In genomic region chr20:64279826-64280459, GRCh38 we compare ENCODE assay signal across 23 cellular contexts.
"Had no signal": no experiment of that assay in that cellular context is flagged by ENCODE, and none has a peak within 500 bp of the region (broad histone marks: within the 10 kb centered on the region; RNA-seq: fewer than 3 reads in every experiment).

No MANE protein-coding gene starts in this region.

- H3K9me3 ChIP-seq: body of pancreas, gastrocnemius medialis, testis had no signal

- H3K4me3 Mint-ChIP-seq: activated CD4-positive, alpha-beta memory T cell treated with anti-CD3 and anti-CD28 coated beads, Interleukin-2, amount 10 ng/mL, durations not matched to agents 7 days and 5 days; activated naive CD8-positive, alpha-beta T cell treated with anti-CD3 and anti-CD28 coated beads for 36 hours; activated T-helper 1 cell treated with anti-CD3 and anti-CD28 coated beads, Interleukin-12 subunit alpha, Interleukin-12 subunit beta, Interleukin-2, Interleukin-4 antibody, amounts not matched to agents 30 ng/mL and 10 ng/mL and 1 ng/mL, durations not matched to agents 14 hours and 24 hours and 36 hours; memory B cell; naive B cell; neural progenitor cell; type B pancreatic cell had no signal

- H3K4me1 Mint-ChIP-seq: neural progenitor cell had no signal

- H3K9ac ChIP-seq: neural progenitor cell had no signal

- DNase-seq: activated CD4-positive, alpha-beta memory T cell treated with anti-CD3 and anti-CD28 coated beads, Interleukin-2, amount 10 ng/mL, durations not matched to agents 7 days and 5 days; activated CD4-positive, alpha-beta T cell treated with anti-CD3 and anti-CD28 coated beads for 48 hours; activated CD4-positive, CD25-positive, alpha-beta regulatory T cell; activated naive CD4-positive, alpha-beta T cell; activated naive CD8-positive, alpha-beta T cell treated with anti-CD3 and anti-CD28 coated beads for 36 hours; body of pancreas; central memory CD4-positive, alpha-beta T cell; erythroblast; gastrocnemius medialis; head of caudate nucleus; kidney glomerular epithelial cell; left ventricle myocardium superior; naive B cell; small intestine; stimulated activated CD4-positive, alpha-beta T cell treated with anti-CD3 and anti-CD28 coated beads, Interleukin-15, amount 100 ng/mL, for 24 hours; stimulated activated CD4-positive, alpha-beta T cell treated with anti-CD3 and anti-CD28 coated beads, Interleukin-2, amount 100 ng/mL, for 48 hours; T-helper 9 cell; testis had no signal

- ATAC-seq: body of pancreas, gastrocnemius medialis, left ventricle myocardium superior had no signal

- H3K27me3 Mint-ChIP-seq: activated naive CD8-positive, alpha-beta T cell treated with anti-CD3 and anti-CD28 coated beads for 36 hours; memory B cell; naive B cell; progenitor cell of endocrine pancreas; type B pancreatic cell had no signal

- H3K4me1 ChIP-seq: body of pancreas, gastrocnemius medialis, neural progenitor cell, testis had no signal

- H3K27me3 ChIP-seq: body of pancreas, gastrocnemius medialis, neural progenitor cell, testis had no signal

- H3K27ac ChIP-seq: body of pancreas, gastrocnemius medialis, neural progenitor cell, testis had no signal

- H3K27ac Mint-ChIP-seq: activated CD4-positive, alpha-beta memory T cell treated with anti-CD3 and anti-CD28 coated beads, Interleukin-2, amount 10 ng/mL, durations not matched to agents 7 days and 5 days; activated naive CD8-positive, alpha-beta T cell treated with anti-CD3 and anti-CD28 coated beads for 36 hours; activated T-helper 1 cell treated with anti-CD3 and anti-CD28 coated beads, Interleukin-12 subunit alpha, Interleukin-12 subunit beta, Interleukin-2, Interleukin-4 antibody, amounts not matched to agents 30 ng/mL and 10 ng/mL and 1 ng/mL, durations not matched to agents 14 hours and 24 hours and 36 hours; memory B cell; neural progenitor cell; progenitor cell of endocrine pancreas; type B pancreatic cell had no signal

- H3K9me3 Mint-ChIP-seq: activated naive CD8-positive, alpha-beta T cell treated with anti-CD3 and anti-CD28 coated beads for 36 hours; activated T-helper 1 cell treated with anti-CD3 and anti-CD28 coated beads, Interleukin-12 subunit alpha, Interleukin-12 subunit beta, Interleukin-2, Interleukin-4 antibody, amounts not matched to agents 30 ng/mL and 10 ng/mL and 1 ng/mL, durations not matched to agents 14 hours and 24 hours and 36 hours; memory B cell; naive B cell; type B pancreatic cell had no signal

- H2AFZ ChIP-seq: neural progenitor cell had no signal

- H3K36me3 ChIP-seq: gastrocnemius medialis had no signal

- H3K36me3 Mint-ChIP-seq: activated naive CD8-positive, alpha-beta T cell treated with anti-CD3 and anti-CD28 coated beads for 36 hours; type B pancreatic cell had no signal

- H3K4me3 ChIP-seq: body of pancreas, gastrocnemius medialis, neural progenitor cell, testis had no signal

- H3K4me2 ChIP-seq: neural progenitor cell had no signal
